In genomic region chr9:124551472-124552339, GRCh38 we compare ENCODE assay signal across 2 cellular contexts.
A peak's percentile ranks its signal among the peaks of the same experiment; 100 is the strongest.
TF ChIP-seq lines count a peak whose summit lies in the region.

No MANE protein-coding gene starts in this region.

TF ChIP-seq in IMR-90, 13 proteins besides CTCF, POLR2A, EP300 and RAD21:
- peak; percentile 33 for TF ChIP-seq RCOR1 (IDR thresholded peaks at IDR 0.05; ENCODE audit: insufficient replicate concordance, low read length)
- TF ChIP-seq FOS (IDR thresholded peaks at IDR 0.05; ENCODE audit: low read depth, low read length): peak; percentile 23; the same call in 1 of the 2 replicates
- peak; percentile 34; the same call in 1 of the 2 replicates for TF ChIP-seq MAZ (IDR thresholded peaks at IDR 0.05; ENCODE audit: borderline replicate concordance, low read depth, low read length)
- no peak for TF ChIP-seq USF2 (IDR thresholded peaks at IDR 0.05; ENCODE audit: low read depth, low read length)
- no peak for TF ChIP-seq BHLHE40 (IDR thresholded peaks at IDR 0.05; ENCODE audit: low read depth, low read length)
- peak; percentile 67 for TF ChIP-seq SMC3 (IDR thresholded peaks at IDR 0.05; ENCODE audit: low read depth, low read length)
- TF ChIP-seq NFE2L2 (IDR thresholded peaks at IDR 0.05; ENCODE audit: low read depth, low read length): no peak
- no peak for TF ChIP-seq CEBPB (IDR thresholded peaks at IDR 0.05; ENCODE audit: low read depth, low read length)

TF ChIP-seq in H1, 55 proteins besides CTCF, POLR2A, EP300 and RAD21:
- TF ChIP-seq GABPA (IDR thresholded peaks at IDR 0.05; ENCODE audit: borderline replicate concordance, insufficient read depth, low read length) (peak; percentile 51; the same call in 1 of the 2 replicates), KDM1A (IDR thresholded peaks at IDR 0.05; ENCODE audit: borderline replicate concordance, low read length) (no peak), TAF7 (optimal IDR thresholded peaks at IDR 0.05; ENCODE audit: borderline replicate concordance, low read depth, low read length) (no peak), SRF (IDR thresholded peaks at IDR 0.05; ENCODE audit: low read depth, low read length) (no peak), TCF12 (IDR thresholded peaks at IDR 0.05; ENCODE audit: low read depth, low read length) (no peak), CREB1 (IDR thresholded peaks at IDR 0.05) (peak; percentile 63), ASH2L (IDR thresholded peaks at IDR 0.05; ENCODE audit: low read length) (no peak), RNF2 (IDR thresholded peaks at IDR 0.05; ENCODE audit: borderline replicate concordance, low read depth, low read length, missing control alignments, poor library complexity, severe bottlenecking) (no peak), RBBP5 (IDR thresholded peaks at IDR 0.05; ENCODE audit: borderline replicate concordance, low read depth, low read length) (no peak), SIN3A (conservative IDR thresholded peaks at IDR 0.05 in 1 of 2, IDR thresholded peaks at IDR 0.05 in 1 of 2; ENCODE audit: low read depth in 1 of 2, low read length in 2 of 2) (no peak; a peak in 1 of 4 replicates), SP4 (IDR thresholded peaks at IDR 0.05; ENCODE audit: low read length) (no peak), YY1 (IDR thresholded peaks at IDR 0.05; ENCODE audit: low read depth, low read length) (0 out of 2 replicates have a peak, but pooled peaks have one; percentile 8), GTF2F1 (IDR thresholded peaks at IDR 0.05; ENCODE audit: borderline replicate concordance, low read depth, low read length) (no peak)
- TF ChIP-seq, protein P1, sequence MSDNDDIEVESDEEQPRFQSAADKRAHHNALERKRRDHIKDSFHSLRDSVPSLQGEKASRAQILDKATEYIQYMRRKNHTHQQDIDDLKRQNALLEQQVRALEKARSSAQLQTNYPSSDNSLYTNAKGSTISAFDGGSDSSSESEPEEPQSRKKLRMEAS (IDR thresholded peaks at IDR 0.05): no peak
- TF ChIP-seq, protein P2, sequence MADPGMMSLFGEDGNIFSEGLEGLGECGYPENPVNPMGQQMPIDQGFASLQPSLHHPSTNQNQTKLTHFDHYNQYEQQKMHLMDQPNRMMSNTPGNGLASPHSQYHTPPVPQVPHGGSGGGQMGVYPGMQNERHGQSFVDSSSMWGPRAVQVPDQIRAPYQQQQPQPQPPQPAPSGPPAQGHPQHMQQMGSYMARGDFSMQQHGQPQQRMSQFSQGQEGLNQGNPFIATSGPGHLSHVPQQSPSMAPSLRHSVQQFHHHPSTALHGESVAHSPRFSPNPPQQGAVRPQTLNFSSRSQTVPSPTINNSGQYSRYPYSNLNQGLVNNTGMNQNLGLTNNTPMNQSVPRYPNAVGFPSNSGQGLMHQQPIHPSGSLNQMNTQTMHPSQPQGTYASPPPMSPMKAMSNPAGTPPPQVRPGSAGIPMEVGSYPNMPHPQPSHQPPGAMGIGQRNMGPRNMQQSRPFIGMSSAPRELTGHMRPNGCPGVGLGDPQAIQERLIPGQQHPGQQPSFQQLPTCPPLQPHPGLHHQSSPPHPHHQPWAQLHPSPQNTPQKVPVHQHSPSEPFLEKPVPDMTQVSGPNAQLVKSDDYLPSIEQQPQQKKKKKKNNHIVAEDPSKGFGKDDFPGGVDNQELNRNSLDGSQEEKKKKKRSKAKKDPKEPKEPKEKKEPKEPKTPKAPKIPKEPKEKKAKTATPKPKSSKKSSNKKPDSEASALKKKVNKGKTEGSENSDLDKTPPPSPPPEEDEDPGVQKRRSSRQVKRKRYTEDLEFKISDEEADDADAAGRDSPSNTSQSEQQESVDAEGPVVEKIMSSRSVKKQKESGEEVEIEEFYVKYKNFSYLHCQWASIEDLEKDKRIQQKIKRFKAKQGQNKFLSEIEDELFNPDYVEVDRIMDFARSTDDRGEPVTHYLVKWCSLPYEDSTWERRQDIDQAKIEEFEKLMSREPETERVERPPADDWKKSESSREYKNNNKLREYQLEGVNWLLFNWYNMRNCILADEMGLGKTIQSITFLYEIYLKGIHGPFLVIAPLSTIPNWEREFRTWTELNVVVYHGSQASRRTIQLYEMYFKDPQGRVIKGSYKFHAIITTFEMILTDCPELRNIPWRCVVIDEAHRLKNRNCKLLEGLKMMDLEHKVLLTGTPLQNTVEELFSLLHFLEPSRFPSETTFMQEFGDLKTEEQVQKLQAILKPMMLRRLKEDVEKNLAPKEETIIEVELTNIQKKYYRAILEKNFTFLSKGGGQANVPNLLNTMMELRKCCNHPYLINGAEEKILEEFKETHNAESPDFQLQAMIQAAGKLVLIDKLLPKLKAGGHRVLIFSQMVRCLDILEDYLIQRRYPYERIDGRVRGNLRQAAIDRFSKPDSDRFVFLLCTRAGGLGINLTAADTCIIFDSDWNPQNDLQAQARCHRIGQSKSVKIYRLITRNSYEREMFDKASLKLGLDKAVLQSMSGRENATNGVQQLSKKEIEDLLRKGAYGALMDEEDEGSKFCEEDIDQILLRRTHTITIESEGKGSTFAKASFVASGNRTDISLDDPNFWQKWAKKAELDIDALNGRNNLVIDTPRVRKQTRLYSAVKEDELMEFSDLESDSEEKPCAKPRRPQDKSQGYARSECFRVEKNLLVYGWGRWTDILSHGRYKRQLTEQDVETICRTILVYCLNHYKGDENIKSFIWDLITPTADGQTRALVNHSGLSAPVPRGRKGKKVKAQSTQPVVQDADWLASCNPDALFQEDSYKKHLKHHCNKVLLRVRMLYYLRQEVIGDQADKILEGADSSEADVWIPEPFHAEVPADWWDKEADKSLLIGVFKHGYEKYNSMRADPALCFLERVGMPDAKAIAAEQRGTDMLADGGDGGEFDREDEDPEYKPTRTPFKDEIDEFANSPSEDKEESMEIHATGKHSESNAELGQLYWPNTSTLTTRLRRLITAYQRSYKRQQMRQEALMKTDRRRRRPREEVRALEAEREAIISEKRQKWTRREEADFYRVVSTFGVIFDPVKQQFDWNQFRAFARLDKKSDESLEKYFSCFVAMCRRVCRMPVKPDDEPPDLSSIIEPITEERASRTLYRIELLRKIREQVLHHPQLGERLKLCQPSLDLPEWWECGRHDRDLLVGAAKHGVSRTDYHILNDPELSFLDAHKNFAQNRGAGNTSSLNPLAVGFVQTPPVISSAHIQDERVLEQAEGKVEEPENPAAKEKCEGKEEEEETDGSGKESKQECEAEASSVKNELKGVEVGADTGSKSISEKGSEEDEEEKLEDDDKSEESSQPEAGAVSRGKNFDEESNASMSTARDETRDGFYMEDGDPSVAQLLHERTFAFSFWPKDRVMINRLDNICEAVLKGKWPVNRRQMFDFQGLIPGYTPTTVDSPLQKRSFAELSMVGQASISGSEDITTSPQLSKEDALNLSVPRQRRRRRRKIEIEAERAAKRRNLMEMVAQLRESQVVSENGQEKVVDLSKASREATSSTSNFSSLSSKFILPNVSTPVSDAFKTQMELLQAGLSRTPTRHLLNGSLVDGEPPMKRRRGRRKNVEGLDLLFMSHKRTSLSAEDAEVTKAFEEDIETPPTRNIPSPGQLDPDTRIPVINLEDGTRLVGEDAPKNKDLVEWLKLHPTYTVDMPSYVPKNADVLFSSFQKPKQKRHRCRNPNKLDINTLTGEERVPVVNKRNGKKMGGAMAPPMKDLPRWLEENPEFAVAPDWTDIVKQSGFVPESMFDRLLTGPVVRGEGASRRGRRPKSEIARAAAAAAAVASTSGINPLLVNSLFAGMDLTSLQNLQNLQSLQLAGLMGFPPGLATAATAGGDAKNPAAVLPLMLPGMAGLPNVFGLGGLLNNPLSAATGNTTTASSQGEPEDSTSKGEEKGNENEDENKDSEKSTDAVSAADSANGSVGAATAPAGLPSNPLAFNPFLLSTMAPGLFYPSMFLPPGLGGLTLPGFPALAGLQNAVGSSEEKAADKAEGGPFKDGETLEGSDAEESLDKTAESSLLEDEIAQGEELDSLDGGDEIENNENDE (IDR thresholded peaks at IDR 0.05; ENCODE audit: insufficient replicate concordance, low read length): no peak
